In genomic region chr7:26198133-26198780, GRCh38 we compare ENCODE assay signal across 8 cellular contexts. TPM values are rescaled to one million over a fixed set of nuclear protein-coding genes. Genes with fewer than 3 reads are reported as not detected.
A peak's percentile ranks its signal among the peaks of the same experiment; 100 is the strongest.
DNase-seq lines count a peak whose midpoint lies in the region; ATAC-seq and TF ChIP-seq lines count a peak whose summit lies in the region.

No MANE protein-coding gene starts in this region.

- peaks cover 47% of the 10 kb centered on the region for H3K4me1 ChIP-seq in DND-41 (ENCODE audit: insufficient read depth, low read length)
- peaks cover 17% of the 10 kb centered on the region for H3K4me1 ChIP-seq in iPS-18a (ENCODE audit: control insufficient read depth, low read depth, low read length)

- ATAC-seq in DND-41 (ENCODE audit: insufficient read depth, low read depth) = no peak
- no peak for ATAC-seq in stimulated activated memory B cell treated with anti-CD40 and anti-IgM and Interleukin-4, amounts not matched to agents 10 μg/mL and 1 μg/mL and 100 μg/mL, for 72 hours
- no peak for ATAC-seq in HG03196 (IDR thresholded peaks at IDR 0.05; ENCODE audit: unreplicated experiment)
- no peak for ATAC-seq in HG03354 (IDR thresholded peaks at IDR 0.05; ENCODE audit: poor library complexity, severe bottlenecking, unreplicated experiment)

- peak overlapping the region; percentile 100 for H3K4me3 Mint-ChIP-seq in activated T-helper 2 cell treated with anti-CD3 and anti-CD28 coated beads, Interferon-gamma antibody, Interleukin-2, Interleukin-4, amounts not matched to agents 10 μg/mL and 5 μg/mL and 100 μg/mL, durations not matched to agents 14 hours and 24 hours and 36 hours (ENCODE audit: low read depth)
- H3K4me3 Mint-ChIP-seq in stimulated activated memory B cell treated with anti-CD40 and anti-IgM and Interleukin-4, amounts not matched to agents 10 μg/mL and 1 μg/mL and 100 μg/mL, for 72 hours = peak overlapping the region; percentile 100

- peaks cover 45% of the 10 kb centered on the region for H3K4me1 Mint-ChIP-seq in activated T-helper 2 cell treated with anti-CD3 and anti-CD28 coated beads, Interferon-gamma antibody, Interleukin-2, Interleukin-4, amounts not matched to agents 10 μg/mL and 5 μg/mL and 100 μg/mL, durations not matched to agents 14 hours and 24 hours and 36 hours (ENCODE audit: low read depth)
- peaks cover 50% of the 10 kb centered on the region for H3K4me1 Mint-ChIP-seq in stimulated activated memory B cell treated with anti-CD40 and anti-IgM and Interleukin-4, amounts not matched to agents 10 μg/mL and 1 μg/mL and 100 μg/mL, for 72 hours

- peak overlapping the region; percentile 72 for H3K4me2 ChIP-seq in DND-41 (ENCODE audit: insufficient read depth, low read length)

- no peak for DNase-seq in DND-41
- DNase-seq in KBM-7 = peak; percentile 77
- no peak for DNase-seq in activated T-helper 2 cell treated with anti-CD3 and anti-CD28 coated beads, Interferon-gamma antibody, Interleukin-2, Interleukin-4, amounts not matched to agents 10 μg/mL and 5 μg/mL and 100 μg/mL, durations not matched to agents 14 hours and 24 hours and 36 hours (ENCODE audit: low spot score)
- no peak for DNase-seq in NCI-H1436 treated with DMSO at 0.1 percent for 48 hours (lab: John Stamatoyannopoulos, UW)

- H3K79me2 ChIP-seq in DND-41 (ENCODE audit: insufficient read depth, low read length) = peaks cover 90% of the 10 kb centered on the region

- H2AFZ ChIP-seq in DND-41 (ENCODE audit: low read depth, low read length) = no peak overlapping the region

- H3K36me3 Mint-ChIP-seq in activated T-helper 2 cell treated with anti-CD3 and anti-CD28 coated beads, Interferon-gamma antibody, Interleukin-2, Interleukin-4, amounts not matched to agents 10 μg/mL and 5 μg/mL and 100 μg/mL, durations not matched to agents 14 hours and 24 hours and 36 hours (ENCODE audit: low read depth) = peaks cover 85% of the 10 kb centered on the region
- H3K36me3 Mint-ChIP-seq in stimulated activated memory B cell treated with anti-CD40 and anti-IgM and Interleukin-4, amounts not matched to agents 10 μg/mL and 1 μg/mL and 100 μg/mL, for 72 hours = peaks cover 71% of the 10 kb centered on the region

- H4K20me1 ChIP-seq in DND-41 (ENCODE audit: insufficient read depth, low read length) = peaks cover 70% of the 10 kb centered on the region

- no peaks in the 10 kb centered on the region for H3K27me3 Mint-ChIP-seq in activated T-helper 2 cell treated with anti-CD3 and anti-CD28 coated beads, Interferon-gamma antibody, Interleukin-2, Interleukin-4, amounts not matched to agents 10 μg/mL and 5 μg/mL and 100 μg/mL, durations not matched to agents 14 hours and 24 hours and 36 hours (ENCODE audit: low read depth)
- H3K27me3 Mint-ChIP-seq in stimulated activated memory B cell treated with anti-CD40 and anti-IgM and Interleukin-4, amounts not matched to agents 10 μg/mL and 1 μg/mL and 100 μg/mL, for 72 hours = no peaks in the 10 kb centered on the region

- H3K9me3 Mint-ChIP-seq in activated T-helper 2 cell treated with anti-CD3 and anti-CD28 coated beads, Interferon-gamma antibody, Interleukin-2, Interleukin-4, amounts not matched to agents 10 μg/mL and 5 μg/mL and 100 μg/mL, durations not matched to agents 14 hours and 24 hours and 36 hours = no peaks in the 10 kb centered on the region
- no peaks in the 10 kb centered on the region for H3K9me3 Mint-ChIP-seq in stimulated activated memory B cell treated with anti-CD40 and anti-IgM and Interleukin-4, amounts not matched to agents 10 μg/mL and 1 μg/mL and 100 μg/mL, for 72 hours

- H3K27ac Mint-ChIP-seq in activated T-helper 2 cell treated with anti-CD3 and anti-CD28 coated beads, Interferon-gamma antibody, Interleukin-2, Interleukin-4, amounts not matched to agents 10 μg/mL and 5 μg/mL and 100 μg/mL, durations not matched to agents 14 hours and 24 hours and 36 hours = peak overlapping the region; percentile 100
- peak overlapping the region; percentile 100 for H3K27ac Mint-ChIP-seq in stimulated activated memory B cell treated with anti-CD40 and anti-IgM and Interleukin-4, amounts not matched to agents 10 μg/mL and 1 μg/mL and 100 μg/mL, for 72 hours

- H3K9ac ChIP-seq in DND-41 (ENCODE audit: low read depth, low read length) (peak overlapping the region; percentile 84), iPS-18a (ENCODE audit: low read length) (peak overlapping the region; percentile 100)

- H3K4me3 ChIP-seq in DND-41 (ENCODE audit: low read depth in 1 of 2, low read length in 2 of 2) = peak overlapping the region; percentile 61 to 97
- peak overlapping the region; percentile 99 for H3K4me3 ChIP-seq in iPS-18a (ENCODE audit: low read length)

- in situ Hi-C loops in KBM-7 (cut with MboI; ENCODE audit: low pct_unique_long_range_greater_than_20kb, low sequenced_read_pairs) = no loop called here

- H3K9me3 ChIP-seq in DND-41 (ENCODE audit: insufficient read depth, low read length, severe bottlenecking) (no peaks in the 10 kb centered on the region), iPS-18a (ENCODE audit: control insufficient read depth, low read depth, low read length) (peaks cover 6% of the 10 kb centered on the region)

- TF ChIP-seq CTCF in DND-41 (IDR thresholded peaks at IDR 0.05; ENCODE audit: borderline replicate concordance, extremely low read depth, low read length, poor library complexity, severe bottlenecking) = peak; percentile 73

- H3K36me3 ChIP-seq in DND-41 (ENCODE audit: insufficient read depth, low read length) = peaks cover 78% of the 10 kb centered on the region
- peaks cover 64% of the 10 kb centered on the region for H3K36me3 ChIP-seq in iPS-18a (ENCODE audit: control insufficient read depth, low read depth, low read length)

- no peaks in the 10 kb centered on the region for H3K27me3 ChIP-seq in DND-41 (ENCODE audit: insufficient read depth, low read length, poor library complexity)
- H3K27me3 ChIP-seq in iPS-18a (ENCODE audit: control insufficient read depth, insufficient read depth, low read length) = no peaks in the 10 kb centered on the region

- peak overlapping the region; percentile 89 for H3K27ac ChIP-seq in DND-41 (ENCODE audit: low read length)
- peak overlapping the region; percentile 100 for H3K27ac ChIP-seq in iPS-18a (ENCODE audit: low read length)

- intact Hi-C loops in activated T-helper 2 cell treated with anti-CD3 and anti-CD28 coated beads, Interferon-gamma antibody, Interleukin-2, Interleukin-4, amounts not matched to agents 10 μg/mL and 5 μg/mL and 100 μg/mL, durations not matched to agents 14 hours and 24 hours and 36 hours (cut with micrococcal nuclease) = loop anchor here (1.0 to 2.0 kb wide), 3 partner anchors 11 to 305 kb away; no protein-coding TSS in a partner anchor

RNA-seq across cellular contexts. Expression of gene HNRNPA2B1, which starts 2.3 kb away (rescaled TPM):
- total RNA-seq in activated T-helper 2 cell treated with anti-CD3 and anti-CD28 coated beads, Interferon-gamma antibody, Interleukin-2, Interleukin-4, amounts not matched to agents 10 μg/mL and 5 μg/mL and 100 μg/mL, durations not matched to agents 14 hours and 24 hours and 36 hours = 835 and 845 TPM in 2 replicates

RNA-seq across cellular contexts. Expression of gene CBX3, which starts 3.3 kb away (rescaled TPM):
- 274 and 275 TPM in 2 replicates for total RNA-seq in activated T-helper 2 cell treated with anti-CD3 and anti-CD28 coated beads, Interferon-gamma antibody, Interleukin-2, Interleukin-4, amounts not matched to agents 10 μg/mL and 5 μg/mL and 100 μg/mL, durations not matched to agents 14 hours and 24 hours and 36 hours

RNA-seq across cellular contexts. Expression of gene NFE2L3, which starts 46.3 kb away (rescaled TPM):
- total RNA-seq in activated T-helper 2 cell treated with anti-CD3 and anti-CD28 coated beads, Interferon-gamma antibody, Interleukin-2, Interleukin-4, amounts not matched to agents 10 μg/mL and 5 μg/mL and 100 μg/mL, durations not matched to agents 14 hours and 24 hours and 36 hours = 42.3 and 44.6 TPM in 2 replicates
